ENCODE assay signal across 21 cellular contexts in the genomic region with DNA sequence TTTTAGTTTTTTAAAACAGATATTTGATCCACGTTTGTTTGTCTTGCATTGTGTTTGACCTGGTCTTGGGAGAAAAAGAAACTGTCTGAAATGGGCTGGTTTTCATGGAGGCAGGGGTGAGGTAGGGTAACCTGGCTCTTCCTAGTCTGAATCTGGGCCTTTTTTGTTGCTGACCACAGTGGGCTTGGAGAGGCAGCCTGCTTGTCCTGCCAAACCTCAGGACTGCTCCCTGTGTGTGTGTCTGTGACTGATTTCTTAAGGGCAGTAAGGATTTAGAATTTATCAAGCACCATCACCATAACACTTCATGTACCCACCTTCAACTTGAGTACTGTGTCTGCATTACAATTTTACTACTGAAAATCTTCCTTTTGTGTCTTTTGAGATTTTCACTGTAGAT.
"Had no signal": no experiment of that assay in that cellular context is flagged by ENCODE, and none has a peak within 500 bp of the region (broad histone marks: within the 10 kb centered on the region; RNA-seq: fewer than 3 reads in every experiment).

No MANE protein-coding gene starts in this region.

- H3K27ac ChIP-seq: epithelial cell of prostate, neutrophil, SK-N-MC, upper lobe of right lung had no signal

- H3K27me3 ChIP-seq: breast epithelium, gastrocnemius medialis, neutrophil, suprapubic skin, upper lobe of right lung had no signal

- H3K9me3 ChIP-seq: breast epithelium, gastrocnemius medialis, neutrophil, suprapubic skin, upper lobe of right lung had no signal

- FAIRE-seq: islet of Langerhans, small intestine had no signal

- H3K4me1 Mint-ChIP-seq: activated CD4-positive, alpha-beta memory T cell treated with anti-CD3 and anti-CD28 coated beads, Interleukin-2, amount 10 ng/mL, durations not matched to agents 7 days and 5 days had no signal

- H3K27me3 Mint-ChIP-seq: activated CD4-positive, alpha-beta memory T cell treated with anti-CD3 and anti-CD28 coated beads, Interleukin-2, amount 10 ng/mL, durations not matched to agents 7 days and 5 days; dendritic cell treated with granulocyte-macrophage colony-stimulating factor and Interleukin-4, amounts not matched to agents 40 ng/mL and 50 ng/mL, for 4 days; effector memory CD8-positive, alpha-beta T cell; naive thymus-derived CD4-positive, alpha-beta T cell had no signal

- H3K36me3 ChIP-seq: breast epithelium, gastrocnemius medialis, neutrophil, suprapubic skin, upper lobe of right lung had no signal

- H3K4me3 ChIP-seq: breast epithelium, gastrocnemius medialis, SK-N-MC, suprapubic skin, upper lobe of right lung had no signal

- DNase-seq: activated CD4-positive, alpha-beta memory T cell treated with anti-CD3 and anti-CD28 coated beads, Interleukin-2, amount 10 ng/mL, durations not matched to agents 7 days and 5 days; activated effector memory CD4-positive, alpha-beta T cell treated with Interleukin-2 at 50 U/mL for 16 hours; activated naive CD4-positive, alpha-beta T cell treated with anti-CD3 and anti-CD28 coated beads, Interleukin-2, amount 50 U/mL, for 16 hours; activated T-cell treated with anti-CD3 and anti-CD28 coated beads, Interleukin-2, amount 50 U/mL, for 4 hours; cerebellar nuclear complex; effector memory CD8-positive, alpha-beta T cell; gastrocnemius medialis; left colon; naive thymus-derived CD4-positive, alpha-beta T cell; small intestine; stimulated activated CD4-positive, alpha-beta T cell treated with anti-CD3 and anti-CD28 coated beads, Interleukin-4, amount 100 ng/mL, for 4 hours; stimulated activated CD8-positive, alpha-beta memory T cell treated with anti-CD3 and anti-CD28 coated beads, Interleukin-4, amount 100 ng/mL, for 48 hours; stimulated activated naive CD4-positive, alpha-beta T cell treated with Interleukin-2 at 50 U/mL for 16 hours; upper lobe of right lung had no signal

- H3K9me3 Mint-ChIP-seq: activated CD4-positive, alpha-beta memory T cell treated with anti-CD3 and anti-CD28 coated beads, Interleukin-2, amount 10 ng/mL, durations not matched to agents 7 days and 5 days; activated T-cell treated with anti-CD3 and anti-CD28 coated beads, Interleukin-2, amount 50 U/mL, for 4 hours; dendritic cell treated with granulocyte-macrophage colony-stimulating factor and Interleukin-4, amounts not matched to agents 40 ng/mL and 50 ng/mL, for 4 days; effector memory CD8-positive, alpha-beta T cell had no signal

- H3K4me3 Mint-ChIP-seq: activated CD4-positive, alpha-beta memory T cell treated with anti-CD3 and anti-CD28 coated beads, Interleukin-2, amount 10 ng/mL, durations not matched to agents 7 days and 5 days; activated T-cell treated with anti-CD3 and anti-CD28 coated beads, Interleukin-2, amount 50 U/mL, for 4 hours; dendritic cell treated with granulocyte-macrophage colony-stimulating factor and Interleukin-4, amounts not matched to agents 40 ng/mL and 50 ng/mL, for 4 days; effector memory CD8-positive, alpha-beta T cell; naive thymus-derived CD4-positive, alpha-beta T cell had no signal

- H3K27ac Mint-ChIP-seq: activated CD4-positive, alpha-beta memory T cell treated with anti-CD3 and anti-CD28 coated beads, Interleukin-2, amount 10 ng/mL, durations not matched to agents 7 days and 5 days; dendritic cell treated with granulocyte-macrophage colony-stimulating factor and Interleukin-4, amounts not matched to agents 40 ng/mL and 50 ng/mL, for 4 days; effector memory CD8-positive, alpha-beta T cell; naive thymus-derived CD4-positive, alpha-beta T cell had no signal
